9 cellular contexts compared by ENCODE assay signal in the genomic region with DNA sequence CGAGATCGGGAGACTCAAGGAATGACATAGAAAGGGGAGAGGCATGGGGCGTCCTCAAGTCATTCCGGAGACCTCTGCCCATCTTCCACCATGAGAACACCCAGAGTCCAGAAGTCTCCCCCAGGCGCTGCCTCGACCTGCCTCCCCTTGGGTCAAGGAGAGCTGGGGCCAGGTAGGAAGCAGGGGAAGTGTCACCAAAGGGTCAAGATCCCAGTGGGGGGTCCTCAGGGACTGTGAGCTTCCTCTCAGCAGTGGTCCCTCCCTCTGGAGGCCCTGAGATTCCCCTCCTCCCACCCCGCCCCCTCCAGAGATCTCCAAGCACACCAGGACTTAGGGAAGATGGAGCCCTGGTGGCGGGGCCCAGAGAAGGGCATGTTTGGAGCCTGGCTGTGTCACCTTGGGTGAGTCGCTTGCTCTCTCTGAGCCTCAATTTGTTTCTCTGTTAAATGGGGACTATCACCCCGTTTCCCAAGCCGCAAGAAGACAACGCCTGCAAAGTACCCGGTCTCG. TPM values are rescaled to one million over a fixed set of nuclear protein-coding genes. Genes with fewer than 3 reads are reported as not detected.
A peak's percentile ranks its signal among the peaks of the same experiment; 100 is the strongest.
DNase-seq lines count a peak whose midpoint lies in the region; ATAC-seq, FAIRE-seq and TF ChIP-seq lines count a peak whose summit lies in the region.
"Had no signal": no experiment of that assay in that cellular context is flagged by ENCODE, and none has a peak within 500 bp of the region (broad histone marks: within the 10 kb centered on the region; RNA-seq: fewer than 3 reads in every experiment).

No MANE protein-coding gene starts in this region.

- H3K4me3 ChIP-seq in A549: peak overlapping the region; percentile 44; the same call in 2 of the 3 replicates
- peak overlapping the region; percentile 58; the same call in 1 of the 2 replicates for H3K4me3 ChIP-seq in H7 (ENCODE audit: insufficient read depth, low read depth, low read length)
- H3K4me3 ChIP-seq in GM12878: peak overlapping the region; percentile 52; the same call in 1 of the 2 replicates
- H3K4me3 ChIP-seq in mesenchymal stem cell (ENCODE audit: insufficient read depth in 1 of 2, low read depth in 1 of 2, low read length in 2 of 2): peak overlapping the region in 1 of 2 experiments; percentile 79

- CTCF ChIA-PET in A549 (lab: Yijun Ruan, JAX) (interaction anchor here (0.6 to 10.7 kb wide), 11 partner anchors 8 to 1871 kb away, joined by 3 to 483 read pairs (median 5); a partner anchor contains a TSS), GM12878 (lab: Yijun Ruan, JAX) (interaction anchor here (0.6 to 11.5 kb wide), 3 partner anchors 44 to 313 kb away, joined by 3 to 434 read pairs (median 9); a partner anchor contains a TSS)

- H2AK5ac ChIP-seq in mesenchymal stem cell (ENCODE audit: low read length, severe bottlenecking): no peak overlapping the region

- H3K4me3 Mint-ChIP-seq in type B pancreatic cell: peak overlapping the region; percentile 95

- H4K91ac ChIP-seq in mesenchymal stem cell (ENCODE audit: low read length): peak overlapping the region; percentile 88

- RAD21 ChIA-PET in GM12878 (lab: Charles Lee; ENCODE audit: unreplicated experiment): interaction anchor here (1.5 to 3.0 kb wide), 4 partner anchors 23 to 131 kb away, joined by 3 to 47 read pairs (median 22); a partner anchor contains a TSS

- H3K79me2 ChIP-seq in GM12878 (ENCODE audit: control insufficient read depth, insufficient read depth, low read length): no peaks in the 10 kb centered on the region

- peaks cover 21% of the 10 kb centered on the region for H3K4me1 Mint-ChIP-seq in type B pancreatic cell (ENCODE audit: unreplicated experiment)

- peak overlapping the region in 1 of 2 experiments; percentile 79 for H2BK12ac ChIP-seq in mesenchymal stem cell (ENCODE audit: low read length in 2 of 2)

- no peaks in the 10 kb centered on the region for H4K20me1 ChIP-seq in GM12878 (ENCODE audit: control insufficient read depth, insufficient read depth)

- H3K27me3 Mint-ChIP-seq in type B pancreatic cell: peaks cover 30% of the 10 kb centered on the region

- ATAC-seq in A549: no peak
- ATAC-seq in GM12878: no peak

- FAIRE-seq in A549 (lab: Jason Lieb, UNC) (no peak), GM12878 (lab: Jason Lieb, UNC) (no peak)

- H3K9me3 Mint-ChIP-seq in type B pancreatic cell: no peaks in the 10 kb centered on the region

- 30% methylated on average over 14 of the region's 14 CpGs for WGBS in A549 (ENCODE audit: missing lambda C conversion rate)
- WGBS in GM12878 (ENCODE audit: insufficient coverage, insufficient replicate concordance, low lambda C conversion rate, missing lambda C conversion rate): 1% methylated on average over 14 of the region's 14 CpGs
- 3% methylated on average over 10 of the region's 14 CpGs for WGBS in mesenchymal stem cell

- peak overlapping the region; percentile 77 for H2BK120ac ChIP-seq in mesenchymal stem cell (ENCODE audit: low read depth, low read length)

- H3K14ac ChIP-seq in mesenchymal stem cell (ENCODE audit: low read length in 2 of 2): peak overlapping the region in 1 of 2 experiments; percentile 79

- intact Hi-C loops in GM12878 (cut with micrococcal nuclease; ENCODE audit: unreplicated experiment): no loop called here

- no peak for TF ChIP-seq POLR2A in A549 (IDR thresholded peaks at IDR 0.05; ENCODE audit: low read length)
- TF ChIP-seq POLR2A in GM12878 (IDR thresholded peaks at IDR 0.05; ENCODE audit: low read depth, low read length): no peak

- no peak overlapping the region for H2BK5ac ChIP-seq in mesenchymal stem cell (ENCODE audit: low read depth, low read length, poor library complexity, severe bottlenecking)

- H3K79me1 ChIP-seq in mesenchymal stem cell (replicated peaks; ENCODE audit: low read length, poor library complexity, severe bottlenecking): no peaks in the 10 kb centered on the region

- H2BK15ac ChIP-seq in mesenchymal stem cell (ENCODE audit: low read depth, poor library complexity, severe bottlenecking): peak overlapping the region; percentile 64

- TF ChIP-seq EP300 in A549 (IDR thresholded peaks at IDR 0.05) (no peak), GM12878 (IDR thresholded peaks at IDR 0.05; ENCODE audit: borderline replicate concordance in 1 of 2, control insufficient read depth in 1 of 2, low read depth in 2 of 2, low read length in 2 of 2) (no peak)

- DNase-seq in A549 (ENCODE audit: low read depth in 1 of 2, low spot score in 1 of 2) (peak in 1 of 2 experiments; percentile 54), H7 (peak; percentile 77), GM12878 (ENCODE audit: low read depth, low spot score) (no peak), mesenchymal stem cell (peak; percentile 65), type B pancreatic cell (ENCODE audit: extremely low spot score, unreplicated experiment) (no peak), SW 1271 (lab: John Stamatoyannopoulos, UW) (no peak), NOMO-1 treated with DMSO at 0.1 percent for 48 hours (lab: John Stamatoyannopoulos, UW; ENCODE audit: unreplicated experiment) (no peak), GDM1 (lab: John Stamatoyannopoulos, UW) (no peak)

- H3K4me2 ChIP-seq in A549: peak overlapping the region; percentile 92
- H3K4me2 ChIP-seq in GM12878 (ENCODE audit: control insufficient read depth, insufficient read depth): peak overlapping the region; percentile 94
- peak overlapping the region; percentile 93 for H3K4me2 ChIP-seq in mesenchymal stem cell (ENCODE audit: low read length, poor library complexity, severe bottlenecking)

- H3K27ac ChIP-seq in A549 (no peak overlapping the region), GM12878 (ENCODE audit: control insufficient read depth, insufficient read depth) (no peak overlapping the region), mesenchymal stem cell (ENCODE audit: low read length, poor library complexity, severe bottlenecking) (no peak overlapping the region)

- H2AFZ ChIP-seq in GM12878 (ENCODE audit: control insufficient read depth, low read depth, low read length) (no peak overlapping the region), mesenchymal stem cell (ENCODE audit: low read depth, low read length) (no peak overlapping the region)

- no peak for TF ChIP-seq CTCF in A549 (IDR thresholded peaks at IDR 0.05)
- TF ChIP-seq CTCF in GM12878 (IDR thresholded peaks at IDR 0.05 in 2 of 3, conservative IDR thresholded peaks at IDR 0.05 in 1 of 3; ENCODE audit: control insufficient read depth in 2 of 3, extremely low read depth in 1 of 3, insufficient read depth in 1 of 3, low read depth in 3 of 3, low read length in 3 of 3): no peak
- no peak for TF ChIP-seq CTCF in type B pancreatic cell (conservative IDR thresholded peaks at IDR 0.05)

- TF ChIP-seq RAD21 in A549 (conservative IDR thresholded peaks at IDR 0.05 in 1 of 2, IDR thresholded peaks at IDR 0.05 in 1 of 2) (no peak), GM12878 (IDR thresholded peaks at IDR 0.05; ENCODE audit: insufficient read depth, low read depth, low read length) (no peak)

- peak overlapping the region; percentile 77 to 86 for H3K18ac ChIP-seq in mesenchymal stem cell (ENCODE audit: low read depth in 1 of 2, low read length in 2 of 2)

- H3K4ac ChIP-seq in mesenchymal stem cell (ENCODE audit: low read depth in 1 of 2, low read length in 2 of 2): peak overlapping the region; percentile 24 to 89

- BruUV-seq in GM12878 (replicated peaks; lab: Mats Ljungman, UMichigan): no TSS peak

- POLR2A ChIA-PET in A549 (lab: Yijun Ruan, JAX): no interaction called here
- POLR2A ChIA-PET in GM12878 (lab: Charles Lee): interaction anchor here (0.5 to 1.6 kb wide), 4 partner anchors 38 to 199 kb away, joined by 3 to 6 read pairs (median 3); a partner anchor contains a TSS

- H4K8ac ChIP-seq in mesenchymal stem cell (ENCODE audit: low read length): peak overlapping the region; percentile 84

- peak overlapping the region; percentile 57 for H3K27ac Mint-ChIP-seq in type B pancreatic cell

- H3K4me1 ChIP-seq in A549 (peaks cover 20% of the 10 kb centered on the region), GM12878 (ENCODE audit: control insufficient read depth, insufficient read depth, low read length) (peaks cover 22% of the 10 kb centered on the region), mesenchymal stem cell (ENCODE audit: control insufficient read depth, insufficient read depth, low read depth, low read length) (peaks cover 19% of the 10 kb centered on the region)

- H3K9ac ChIP-seq in GM12878 (ENCODE audit: control insufficient read depth, insufficient read depth, low read length): no peak overlapping the region
- H3K9ac ChIP-seq in mesenchymal stem cell (ENCODE audit: low read length): peak overlapping the region; percentile 74

- H3K23ac ChIP-seq in mesenchymal stem cell (ENCODE audit: low read length in 2 of 2): no peak overlapping the region

- SMC1A ChIA-PET in GM12878 (lab: Charles Lee; ENCODE audit: uncharacterized antibody, unreplicated experiment): interaction anchor here (2.4 to 7.7 kb wide), 2 partner anchors 7 to 41 kb away, joined by 9 to 286 read pairs; a partner anchor contains a TSS

- in situ Hi-C loops in GM12878 (cut with MboI): loop anchor here (5.0 kb wide), 1 partner anchor 48 kb away; no protein-coding TSS in a partner anchor

- H3K36me3 ChIP-seq in H7 (replicated peaks; ENCODE audit: control insufficient read depth, insufficient read depth, low read length): no peaks in the 10 kb centered on the region
- H3K36me3 ChIP-seq in GM12878 (ENCODE audit: control insufficient read depth in 2 of 2, insufficient read depth in 2 of 2, low read length in 1 of 2): no peaks in the 10 kb centered on the region
- no peaks in the 10 kb centered on the region for H3K36me3 ChIP-seq in mesenchymal stem cell (ENCODE audit: control insufficient read depth in 1 of 2, insufficient read depth in 2 of 2, low read depth in 1 of 2, low read length in 2 of 2)

- H3K36me3 Mint-ChIP-seq in type B pancreatic cell: peaks cover 4% of the 10 kb centered on the region

- no peaks in the 10 kb centered on the region for H3K9me3 ChIP-seq in A549
- H3K9me3 ChIP-seq in GM12878 (replicated peaks; ENCODE audit: control insufficient read depth, insufficient read depth, low read length): no peaks in the 10 kb centered on the region
- H3K9me3 ChIP-seq in mesenchymal stem cell (ENCODE audit: control insufficient read depth, low read length): no peaks in the 10 kb centered on the region

- peaks cover 23% of the 10 kb centered on the region for H3K27me3 ChIP-seq in H7 (ENCODE audit: control insufficient read depth, insufficient read depth, low read length)
- peaks cover 3% of the 10 kb centered on the region in 2 experiments; a peak in 3 of 4 replicates for H3K27me3 ChIP-seq in GM12878 (replicated peaks in 1 of 2; ENCODE audit: control insufficient read depth in 2 of 2, insufficient read depth in 2 of 2, low read length in 1 of 2)
- peaks cover 0 to 23% of the 10 kb centered on the region in 2 experiments for H3K27me3 ChIP-seq in mesenchymal stem cell (ENCODE audit: control insufficient read depth in 1 of 2, insufficient read depth in 1 of 2, low read length in 2 of 2)

RNA-seq across cellular contexts. Expression of a gene that starts 0.9 kb away (rescaled TPM):
- polyA plus RNA-seq in A549 (2011; rRNA removed) (0.13 and 0.36 TPM in 2 replicates), A549 (2017; fragmentation: RNase III; extraction: RNeasy Plus Mini Kit Qiagen cat#74134 plus additional on column Dnase treatment) (0.14 to 0.33 TPM (median 0.32 TPM) in 3 replicates), GM12878 (2011; rRNA removed) (2.4 and 2.5 TPM in 2 replicates), GM12878 (2014; fragmentation: Illumina TruSeq; extraction: Trizol) (0.35 and 0.76 TPM in 2 replicates), GM12878 (2014; fragmentation: Nextera tagmentation; extraction: Ambion mirVana) (under 1 TPM; 0.11 to 0.16 TPM), GM12878 (2014; rRNA removed) (0.46 and 0.47 TPM in 2 replicates), GM12878 (2016; fragmentation: Nextera tagmentation; extraction: Ambion mirVana) (under 1 TPM in 1 of 2 experiments, not detected in 1; 0.05 TPM)
- 0.22 and 0.32 TPM in 2 replicates for polyA plus RNA-seq in A549 (2012; cell fraction: cytosol; rRNA removed)
- 0.26 and 0.31 TPM in 2 replicates for polyA plus RNA-seq in A549 (2012; cell fraction: nucleus; rRNA removed)
- 0.10 and 0.29 TPM in 2 replicates for polyA minus RNA-seq in A549 (2011; rRNA and poly(A)+ RNA removed)
- 0.37 and 0.55 TPM in 2 replicates for total RNA-seq in H7 (2014; rRNA removed; shearing (Covaris generic))
- 5.6 and 5.9 TPM in 2 replicates for total RNA-seq in GM12878 (2013; cell fraction: nucleolus; rRNA removed)
- total RNA-seq in GM12878 (2014; rRNA removed) (0.27 and 0.62 TPM in 2 replicates), GM12878 (2014; rRNA removed; fragmentation: Illumina TruSeq; extraction: Trizol) (0.23 and 0.27 TPM in 2 replicates), GM12878 (2021) (0.64 and 0.74 TPM in 2 replicates), type B pancreatic cell (ENCODE audit: low replicate concordance) (1.3 and 24.5 TPM in 2 replicates)
- 0.80 TPM for polyA plus RNA-seq in GM12878 (2011; ENCODE audit: low read depth)
- polyA plus RNA-seq in GM12878 (2011; cell fraction: cytosol; rRNA removed): 1.9 and 2.3 TPM in 2 replicates
- polyA plus RNA-seq in GM12878 (2011; cell fraction: nucleus; rRNA removed): 2.0 and 2.3 TPM in 2 replicates
- polyA plus RNA-seq in GM12878 (2012): 1.5 and 1.7 TPM in 2 replicates
- polyA minus RNA-seq in GM12878 (2011; rRNA and poly(A)+ RNA removed): 0.95 and 2.6 TPM in 2 replicates
- 1.1 and 1.6 TPM in 2 replicates for polyA minus RNA-seq in GM12878 (2011; cell fraction: cytosol; rRNA and poly(A)+ RNA removed)
- 0.48 and 0.67 TPM in 2 replicates for polyA minus RNA-seq in GM12878 (2011; cell fraction: nucleus; rRNA and poly(A)+ RNA removed)
- polyA plus RNA-seq in mesenchymal stem cell (2013, experiment 1 of 2): 25.9 TPM
- polyA plus RNA-seq in mesenchymal stem cell (2013, experiment 2 of 2): 26.2 TPM
- total RNA-seq: epithelial cell of proximal tubule had no signal

RNA-seq across cellular contexts. Expression of a gene that starts 24.1 kb away (rescaled TPM):
- polyA plus RNA-seq in A549 (2011; rRNA removed) (not detected in 2 replicates), A549 (2017; fragmentation: RNase III; extraction: RNeasy Plus Mini Kit Qiagen cat#74134 plus additional on column Dnase treatment) (not detected in 3 replicates), GM12878 (2011; rRNA removed) (1.2 TPM in 1 of 2 replicates, not detected in the other), GM12878 (2014; fragmentation: Illumina TruSeq; extraction: Trizol) (not detected in 2 replicates), GM12878 (2014; fragmentation: Nextera tagmentation; extraction: Ambion mirVana) (1 to 10 TPM; 4.1 to 6.6 TPM), GM12878 (2014; rRNA removed) (not detected in 2 replicates), GM12878 (2016; fragmentation: Nextera tagmentation; extraction: Ambion mirVana) (1 to 10 TPM in 1 of 2 experiments, not detected in 1; 1.3 TPM)
- polyA plus RNA-seq in A549 (2012; cell fraction: cytosol; rRNA removed): not detected in 2 replicates
- not detected in 2 replicates for polyA plus RNA-seq in A549 (2012; cell fraction: nucleus; rRNA removed)
- polyA minus RNA-seq in A549 (2011; rRNA and poly(A)+ RNA removed): not detected in 2 replicates
- not detected in 2 replicates for total RNA-seq in H7 (2014; rRNA removed; shearing (Covaris generic))
- not detected in 2 replicates for total RNA-seq in GM12878 (2013; cell fraction: nucleolus; rRNA removed)
- total RNA-seq in GM12878 (2014; rRNA removed) (not detected in 2 replicates), GM12878 (2014; rRNA removed; fragmentation: Illumina TruSeq; extraction: Trizol) (not detected in 2 replicates), GM12878 (2021) (not detected in 2 replicates), type B pancreatic cell (ENCODE audit: low replicate concordance) (2.4 TPM in 1 of 2 replicates, not detected in the other)
- not detected for polyA plus RNA-seq in GM12878 (2011; ENCODE audit: low read depth)
- polyA plus RNA-seq in GM12878 (2011; cell fraction: cytosol; rRNA removed): not detected in 2 replicates
- polyA plus RNA-seq in GM12878 (2011; cell fraction: nucleus; rRNA removed): not detected in 2 replicates
- polyA plus RNA-seq in GM12878 (2012): 10.6 TPM in 1 of 2 replicates, not detected in the other
- polyA minus RNA-seq in GM12878 (2011; rRNA and poly(A)+ RNA removed): not detected in 2 replicates
- polyA minus RNA-seq in GM12878 (2011; cell fraction: cytosol; rRNA and poly(A)+ RNA removed): not detected in 2 replicates
- polyA minus RNA-seq in GM12878 (2011; cell fraction: nucleus; rRNA and poly(A)+ RNA removed): not detected in 2 replicates
- not detected for polyA plus RNA-seq in mesenchymal stem cell (2013, experiment 1 of 2)
- polyA plus RNA-seq in mesenchymal stem cell (2013, experiment 2 of 2): 1.3 TPM
- total RNA-seq: epithelial cell of proximal tubule had no signal

RNA-seq across cellular contexts. Expression of a gene that starts 35.2 kb away (rescaled TPM):
- polyA plus RNA-seq in A549 (2011; rRNA removed) (0.06 TPM in 1 of 2 replicates, not detected in the other), A549 (2017; fragmentation: RNase III; extraction: RNeasy Plus Mini Kit Qiagen cat#74134 plus additional on column Dnase treatment) (0.07 TPM in 1 of 3 replicates, not detected in the others), GM12878 (2011; rRNA removed) (9.9 and 15.2 TPM in 2 replicates), GM12878 (2014; fragmentation: Illumina TruSeq; extraction: Trizol) (3.9 and 6.7 TPM in 2 replicates), GM12878 (2014; fragmentation: Nextera tagmentation; extraction: Ambion mirVana) (1 to 10 TPM in 1 of 2 experiments, under 1 TPM in 1; 0.34 to 1.5 TPM), GM12878 (2014; rRNA removed) (25.8 and 29.1 TPM in 2 replicates), GM12878 (2016; fragmentation: Nextera tagmentation; extraction: Ambion mirVana) (10 to 100 TPM in 1 of 2 experiments, 1 to 10 TPM in 1; 9.7 to 10.1 TPM)
- polyA plus RNA-seq in A549 (2012; cell fraction: cytosol; rRNA removed): 0.09 and 0.12 TPM in 2 replicates
- polyA plus RNA-seq in A549 (2012; cell fraction: nucleus; rRNA removed): 0.22 and 0.42 TPM in 2 replicates
- polyA minus RNA-seq in A549 (2011; rRNA and poly(A)+ RNA removed): not detected in 2 replicates
- total RNA-seq in H7 (2014; rRNA removed; shearing (Covaris generic)): 0.14 and 0.18 TPM in 2 replicates
- 66.6 and 83.6 TPM in 2 replicates for total RNA-seq in GM12878 (2013; cell fraction: nucleolus; rRNA removed)
- total RNA-seq in GM12878 (2014; rRNA removed) (16.3 and 16.7 TPM in 2 replicates), GM12878 (2014; rRNA removed; fragmentation: Illumina TruSeq; extraction: Trizol) (5.4 and 6.5 TPM in 2 replicates), GM12878 (2021) (14.7 and 17.9 TPM in 2 replicates), type B pancreatic cell (ENCODE audit: low replicate concordance) (0.46 TPM in 1 of 2 replicates, not detected in the other)
- polyA plus RNA-seq in GM12878 (2011; ENCODE audit: low read depth): 3.2 TPM
- polyA plus RNA-seq in GM12878 (2011; cell fraction: cytosol; rRNA removed): 19.4 and 32.9 TPM in 2 replicates
- polyA plus RNA-seq in GM12878 (2011; cell fraction: nucleus; rRNA removed): 48.5 and 57.6 TPM in 2 replicates
- polyA plus RNA-seq in GM12878 (2012): 7.5 and 9.5 TPM in 2 replicates
- polyA minus RNA-seq in GM12878 (2011; rRNA and poly(A)+ RNA removed): 7.6 and 15.0 TPM in 2 replicates
- 3.5 and 5.6 TPM in 2 replicates for polyA minus RNA-seq in GM12878 (2011; cell fraction: cytosol; rRNA and poly(A)+ RNA removed)
- 6.2 and 14.4 TPM in 2 replicates for polyA minus RNA-seq in GM12878 (2011; cell fraction: nucleus; rRNA and poly(A)+ RNA removed)
- 20.7 TPM for polyA plus RNA-seq in mesenchymal stem cell (2013, experiment 1 of 2)
- 19.9 TPM for polyA plus RNA-seq in mesenchymal stem cell (2013, experiment 2 of 2)

RNA-seq across cellular contexts. Expression of a gene that starts 56.9 kb away (rescaled TPM):
- 8.3 and 10.4 TPM in 2 replicates for polyA plus RNA-seq in A549 (2011; rRNA removed)
- polyA plus RNA-seq in A549 (2012; cell fraction: cytosol; rRNA removed): 20.7 and 21.5 TPM in 2 replicates
- 43.5 and 59.2 TPM in 2 replicates for polyA plus RNA-seq in A549 (2012; cell fraction: nucleus; rRNA removed)
- 21.7 to 25.8 TPM (median 24.6 TPM) in 3 replicates for polyA plus RNA-seq in A549 (2017; fragmentation: RNase III; extraction: RNeasy Plus Mini Kit Qiagen cat#74134 plus additional on column Dnase treatment)
- 22.8 and 23.8 TPM in 2 replicates for polyA minus RNA-seq in A549 (2011; rRNA and poly(A)+ RNA removed)
- total RNA-seq in H7 (2014; rRNA removed; shearing (Covaris generic)): 29.4 and 29.5 TPM in 2 replicates
- total RNA-seq in GM12878 (2013; cell fraction: nucleolus; rRNA removed): 23.7 and 25.9 TPM in 2 replicates
- total RNA-seq in GM12878 (2014; rRNA removed): 25.1 and 35.4 TPM in 2 replicates
- 13.3 and 14.4 TPM in 2 replicates for total RNA-seq in GM12878 (2014; rRNA removed; fragmentation: Illumina TruSeq; extraction: Trizol)
- total RNA-seq in GM12878 (2021): 88.9 and 98.8 TPM in 2 replicates
- 30.7 TPM for polyA plus RNA-seq in GM12878 (2011; ENCODE audit: low read depth)
- 7.7 and 12.6 TPM in 2 replicates for polyA plus RNA-seq in GM12878 (2011; rRNA removed)
- 22.8 and 23.6 TPM in 2 replicates for polyA plus RNA-seq in GM12878 (2011; cell fraction: cytosol; rRNA removed)
- polyA plus RNA-seq in GM12878 (2011; cell fraction: nucleus; rRNA removed): 70.9 and 92.1 TPM in 2 replicates
- polyA plus RNA-seq in GM12878 (2012): 56.6 and 58.8 TPM in 2 replicates
- polyA plus RNA-seq in GM12878 (2014; fragmentation: Illumina TruSeq; extraction: Trizol): 16.9 and 31.3 TPM in 2 replicates
- polyA plus RNA-seq in GM12878 (2014; fragmentation: Nextera tagmentation; extraction: Ambion mirVana): 10 to 100 TPM in 1 of 2 experiments, 1 to 10 TPM in 1; 2.3 to 11.8 TPM
- polyA plus RNA-seq in GM12878 (2014; rRNA removed): 34.4 and 45.7 TPM in 2 replicates
- polyA plus RNA-seq in GM12878 (2016; fragmentation: Nextera tagmentation; extraction: Ambion mirVana): 10 to 100 TPM; 44.6 to 50.7 TPM
- polyA minus RNA-seq in GM12878 (2011; rRNA and poly(A)+ RNA removed): 21.4 and 38.0 TPM in 2 replicates
- 27.0 and 27.5 TPM in 2 replicates for polyA minus RNA-seq in GM12878 (2011; cell fraction: cytosol; rRNA and poly(A)+ RNA removed)
- polyA minus RNA-seq in GM12878 (2011; cell fraction: nucleus; rRNA and poly(A)+ RNA removed): 11.1 and 26.6 TPM in 2 replicates
- polyA plus RNA-seq in mesenchymal stem cell (2013, experiment 1 of 2): 25.9 TPM
- polyA plus RNA-seq in mesenchymal stem cell (2013, experiment 2 of 2): 23.5 TPM
- 56.8 and 70.8 TPM in 2 replicates for total RNA-seq in type B pancreatic cell (ENCODE audit: low replicate concordance)

RNA-seq across cellular contexts. Expression of a gene that starts 58.9 kb away (rescaled TPM):
- polyA plus RNA-seq in A549 (2011; rRNA removed): 321 and 548 TPM in 2 replicates
- polyA plus RNA-seq in A549 (2012; cell fraction: cytosol; rRNA removed): 348 and 411 TPM in 2 replicates
- polyA plus RNA-seq in A549 (2012; cell fraction: nucleus; rRNA removed): 212 and 267 TPM in 2 replicates
- polyA plus RNA-seq in A549 (2017; fragmentation: RNase III; extraction: RNeasy Plus Mini Kit Qiagen cat#74134 plus additional on column Dnase treatment): 303 to 327 TPM (median 313 TPM) in 3 replicates
- 142 and 171 TPM in 2 replicates for polyA minus RNA-seq in A549 (2011; rRNA and poly(A)+ RNA removed)
- 162 and 202 TPM in 2 replicates for total RNA-seq in H7 (2014; rRNA removed; shearing (Covaris generic))
- total RNA-seq in GM12878 (2013; cell fraction: nucleolus; rRNA removed): 54.7 and 60.8 TPM in 2 replicates
- total RNA-seq in GM12878 (2014; rRNA removed): 177 and 178 TPM in 2 replicates
- total RNA-seq in GM12878 (2014; rRNA removed; fragmentation: Illumina TruSeq; extraction: Trizol): 197 and 205 TPM in 2 replicates
- total RNA-seq in GM12878 (2021): 371 and 375 TPM in 2 replicates
- 291 TPM for polyA plus RNA-seq in GM12878 (2011; ENCODE audit: low read depth)
- polyA plus RNA-seq in GM12878 (2011; rRNA removed): 733 and 849 TPM in 2 replicates
- polyA plus RNA-seq in GM12878 (2011; cell fraction: cytosol; rRNA removed): 498 and 585 TPM in 2 replicates
- 422 and 445 TPM in 2 replicates for polyA plus RNA-seq in GM12878 (2011; cell fraction: nucleus; rRNA removed)
- 373 and 454 TPM in 2 replicates for polyA plus RNA-seq in GM12878 (2012)
- polyA plus RNA-seq in GM12878 (2014; fragmentation: Illumina TruSeq; extraction: Trizol): 338 and 393 TPM in 2 replicates
- polyA plus RNA-seq in GM12878 (2014; fragmentation: Nextera tagmentation; extraction: Ambion mirVana): 100 to 1,000 TPM; 164 to 202 TPM
- polyA plus RNA-seq in GM12878 (2014; rRNA removed): 346 and 407 TPM in 2 replicates
- polyA plus RNA-seq in GM12878 (2016; fragmentation: Nextera tagmentation; extraction: Ambion mirVana): 100 to 1,000 TPM; 349 to 375 TPM
- 226 and 423 TPM in 2 replicates for polyA minus RNA-seq in GM12878 (2011; rRNA and poly(A)+ RNA removed)
- 89.3 and 102 TPM in 2 replicates for polyA minus RNA-seq in GM12878 (2011; cell fraction: cytosol; rRNA and poly(A)+ RNA removed)
- 49.6 and 52.8 TPM in 2 replicates for polyA minus RNA-seq in GM12878 (2011; cell fraction: nucleus; rRNA and poly(A)+ RNA removed)
- 253 TPM for polyA plus RNA-seq in mesenchymal stem cell (2013, experiment 1 of 2)
- polyA plus RNA-seq in mesenchymal stem cell (2013, experiment 2 of 2): 257 TPM
- total RNA-seq in type B pancreatic cell (ENCODE audit: low replicate concordance): 315 and 335 TPM in 2 replicates

Comparison
In these comparisons a context has a peak if more than half of its experiments do, and no peak if none do; other contexts are left out.
1. DNase-seq: peak in H7 (single experiment) and mesenchymal stem cell (single experiment); none in GM12878 (single experiment), type B pancreatic cell (single experiment), SW 1271 (0 of 2), NOMO-1 treated with DMSO at 0.1 percent for 48 hours (single experiment) and GDM1 (single experiment).
2. Peak in every context shown above with its lines, with median percentiles within 50 percentile points of each other: H3K4me2 ChIP-seq.